8 cellular contexts compared by ENCODE assay signal in the genomic region with DNA sequence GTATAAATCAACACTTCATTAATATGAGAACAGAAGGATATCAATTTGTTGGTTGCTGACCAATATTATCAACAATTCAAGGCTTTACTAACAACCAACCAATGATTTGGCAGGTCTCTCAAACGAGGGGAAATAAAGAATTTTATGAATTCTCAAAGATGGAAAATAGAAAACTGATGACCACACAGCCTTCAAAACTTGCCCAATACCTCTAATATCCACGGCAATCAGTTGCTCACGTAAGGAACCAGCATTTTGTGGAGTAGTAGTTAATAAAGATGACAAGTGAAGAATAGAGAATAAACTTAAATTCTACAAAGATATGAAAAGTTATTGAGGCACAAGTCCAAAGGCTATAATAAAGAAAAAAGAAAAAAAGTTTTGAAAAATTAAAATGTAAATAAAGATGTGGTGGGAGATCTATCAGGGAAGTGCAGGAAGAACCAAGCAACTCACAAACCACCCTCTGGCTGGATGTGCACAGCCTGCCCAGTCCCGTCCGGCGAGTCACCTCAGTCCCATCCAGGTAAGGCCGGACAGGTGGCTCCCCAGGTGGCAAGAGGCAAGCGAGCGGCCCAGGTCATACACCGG. TPM values are rescaled to one million over a fixed set of nuclear protein-coding genes. Genes with fewer than 3 reads are reported as not detected.
DNase-seq lines count a peak whose midpoint lies in the region; ATAC-seq, FAIRE-seq and TF ChIP-seq lines count a peak whose summit lies in the region.

No MANE protein-coding gene starts in this region.

- FAIRE-seq in bronchial epithelial cell (lab: Jason Lieb, UNC) = no peak

- H3K9ac ChIP-seq in HUES6 (ENCODE audit: low read length) (peak overlapping the region; percentile 87), mucosa of rectum (ENCODE audit: low read depth in 1 of 2, low read length in 2 of 2) (peak overlapping the region; percentile 72 to 89)

- H3K9me3 ChIP-seq in HUES6 (ENCODE audit: control insufficient read depth, insufficient read depth, low read depth, low read length) = no peaks in the 10 kb centered on the region
- H3K9me3 ChIP-seq in mucosa of rectum (ENCODE audit: control insufficient read depth in 2 of 2, low read length in 2 of 2) = no peaks in the 10 kb centered on the region

- H3K27me3 ChIP-seq in HUES6 (ENCODE audit: control insufficient read depth, insufficient read depth, low read length) (no peaks in the 10 kb centered on the region), bronchial epithelial cell (ENCODE audit: control insufficient read depth, insufficient read depth, low read length) (no peaks in the 10 kb centered on the region), mucosa of rectum (ENCODE audit: control insufficient read depth in 2 of 2, insufficient read depth in 2 of 2, low read length in 2 of 2) (no peaks in the 10 kb centered on the region)

- H3K27ac ChIP-seq in HUES6 (ENCODE audit: low read depth, low read length) (0 out of 2 replicates have a peak overlapping the region, but pooled peaks have one; percentile 73), mucosa of rectum (ENCODE audit: low read depth in 2 of 2, low read length in 2 of 2) (peak overlapping the region; percentile 91 to 93)

- no peak for ATAC-seq in GM21526 (IDR thresholded peaks at IDR 0.05; ENCODE audit: low FRiP score, unreplicated experiment)
- ATAC-seq in GM19324 (IDR thresholded peaks at IDR 0.05; ENCODE audit: low FRiP score, unreplicated experiment) = no peak
- no peak for ATAC-seq in HG03354 (IDR thresholded peaks at IDR 0.05; ENCODE audit: poor library complexity, severe bottlenecking, unreplicated experiment)

- TF ChIP-seq CTCF in AG09309 (IDR thresholded peaks at IDR 0.05; ENCODE audit: control insufficient read depth, insufficient read depth, low read depth, low read length, missing control alignments) (no peak), bronchial epithelial cell (IDR thresholded peaks at IDR 0.05; ENCODE audit: insufficient read depth, low read length, severe bottlenecking) (no peak)

- H3K36me3 ChIP-seq in HUES6 (ENCODE audit: control insufficient read depth, insufficient read depth, low read length) (no peaks in the 10 kb centered on the region), bronchial epithelial cell (ENCODE audit: control insufficient read depth, insufficient read depth, low read length) (peaks cover 1% of the 10 kb centered on the region), mucosa of rectum (ENCODE audit: control insufficient read depth in 2 of 2, insufficient read depth in 2 of 2, low read length in 2 of 2) (no peaks in the 10 kb centered on the region)

- no peaks in the 10 kb centered on the region for H3K4me1 ChIP-seq in HUES6 (ENCODE audit: control insufficient read depth, insufficient read depth, low read length)
- H3K4me1 ChIP-seq in mucosa of rectum (ENCODE audit: control insufficient read depth in 2 of 2, insufficient read depth in 2 of 2, low read length in 2 of 2) = peaks cover 2 to 7% of the 10 kb centered on the region in 2 donors

- peak overlapping the region; percentile 78 for H3K4me3 ChIP-seq in AG09309 (ENCODE audit: control insufficient read depth, low read depth, low read length)
- peak overlapping the region; percentile 96 for H3K4me3 ChIP-seq in HUES6 (ENCODE audit: low read depth, low read length)
- peak overlapping the region; percentile 84 for H3K4me3 ChIP-seq in bronchial epithelial cell (ENCODE audit: low read depth, low read length)
- peak overlapping the region; percentile 65 to 86 for H3K4me3 ChIP-seq in mucosa of rectum (ENCODE audit: low read length in 2 of 2)

- DNase-seq in AG09309 (ENCODE audit: low read depth) = no peak
- DNase-seq in bronchial epithelial cell (ENCODE audit: low read depth) = peak; percentile 18
- DNase-seq in NCI-H2029 (lab: John Stamatoyannopoulos, UW) = no peak

RNA-seq across cellular contexts. Expression of a gene that starts 0.8 kb away (rescaled TPM):
- 14.0 and 15.2 TPM in 2 replicates for total RNA-seq in bronchial epithelial cell
